Comparison of ENCODE assay signal across 8 cellular contexts in genomic region chr17:732788-733720, GRCh38. TPM values are rescaled to one million over a fixed set of nuclear protein-coding genes. Genes with fewer than 3 reads are reported as not detected.
A peak's percentile ranks its signal among the peaks of the same experiment; 100 is the strongest.
DNase-seq lines count a peak whose midpoint lies in the region; FAIRE-seq and TF ChIP-seq lines count a peak whose summit lies in the region.

No MANE protein-coding gene starts in this region.

- dilution Hi-C loops in endothelial cell of umbilical vein (cut with MboI; ENCODE audit: extremely low pct_ligation_motif_present, low sequenced_read_pairs), result no loop called here

- POLR2A ChIA-PET in endothelial cell of umbilical vein (lab: Charles Lee), result interaction anchor here (0.6 kb wide), 1 partner anchor 26 kb away, joined by 4 read pairs; no protein-coding TSS in a partner anchor

- peak overlapping the region; percentile 82 for H2AFZ ChIP-seq in endothelial cell of umbilical vein (ENCODE audit: low read depth, low read length)

- TF ChIP-seq CTCF in AG09309 (IDR thresholded peaks at IDR 0.05; ENCODE audit: control insufficient read depth, insufficient read depth, low read depth, low read length, missing control alignments) (no peak), endothelial cell of umbilical vein (IDR thresholded peaks at IDR 0.05; ENCODE audit: extremely low read depth in 1 of 2, insufficient read depth in 1 of 2, low read depth in 1 of 2, low read length in 2 of 2) (no peak), suprapubic skin (IDR thresholded peaks at IDR 0.05) (no peak)

- no TSS peak for BruUV-seq in endothelial cell of umbilical vein (replicated peaks; lab: Mats Ljungman, UMichigan)

- H3K36me3 ChIP-seq in HUES6 (ENCODE audit: control insufficient read depth, insufficient read depth, low read length) (peaks cover 30% of the 10 kb centered on the region), endothelial cell of umbilical vein (ENCODE audit: control insufficient read depth in 2 of 2, extremely low read depth in 1 of 2, insufficient read depth in 2 of 2, low read length in 2 of 2) (peaks cover 0 to 3% of the 10 kb centered on the region in 2 experiments), suprapubic skin (no peaks in the 10 kb centered on the region)

- CTCF ChIA-PET in endothelial cell of umbilical vein (lab: Charles Lee), result interaction anchor here (0.6 to 1.7 kb wide), 6 partner anchors 12 to 323 kb away, joined by 3 to 8 read pairs (median 4); partner anchors contain the start of gene NXN

- no peaks in the 10 kb centered on the region for H3K9me3 ChIP-seq in HUES6 (ENCODE audit: control insufficient read depth, insufficient read depth, low read depth, low read length)
- H3K9me3 ChIP-seq in endothelial cell of umbilical vein (replicated peaks; ENCODE audit: control insufficient read depth, insufficient read depth, low read length), result no peaks in the 10 kb centered on the region
- H3K9me3 ChIP-seq in suprapubic skin, result no peaks in the 10 kb centered on the region

- peaks cover 35% of the 10 kb centered on the region for H3K79me2 ChIP-seq in endothelial cell of umbilical vein (ENCODE audit: control insufficient read depth, insufficient read depth, low read length)

- H3K4me3 ChIP-seq in AG09309 (ENCODE audit: control insufficient read depth, low read depth, low read length) (peak overlapping the region; percentile 87), HUES6 (ENCODE audit: low read depth, low read length) (peak overlapping the region; percentile 79), endothelial cell of umbilical vein (replicated peaks in 1 of 3; ENCODE audit: insufficient read depth in 1 of 3, low read depth in 1 of 3, low read length in 3 of 3) (peak overlapping the region; percentile 87 to 98 (median 91)), suprapubic skin (peak overlapping the region; percentile 82)

- H3K27me3 ChIP-seq in HUES6 (ENCODE audit: control insufficient read depth, insufficient read depth, low read length) (peaks cover 14% of the 10 kb centered on the region; the same call in 1 of the 2 replicates), endothelial cell of umbilical vein (ENCODE audit: control insufficient read depth in 2 of 2, insufficient read depth in 2 of 2, low read length in 2 of 2) (no peaks in the 10 kb centered on the region), suprapubic skin (no peaks in the 10 kb centered on the region)

- FAIRE-seq in GM19239 (lab: Jason Lieb, UNC) (peak; percentile 78), endothelial cell of umbilical vein (lab: Jason Lieb, UNC) (no peak)

- no peaks in the 10 kb centered on the region for H3K9me1 ChIP-seq in endothelial cell of umbilical vein (replicated peaks; ENCODE audit: control insufficient read depth, extremely low read depth, insufficient read depth, low read length)

- intact Hi-C loops in endothelial cell of umbilical vein (cut with micrococcal nuclease), result loop anchor here (1.0 kb wide), 1 partner anchor 19 kb away; the partner anchor contains the start of gene GEMIN4

- H3K9ac ChIP-seq in HUES6 (ENCODE audit: low read length) (peak overlapping the region; percentile 79), endothelial cell of umbilical vein (replicated peaks; ENCODE audit: extremely low read depth, insufficient read depth, low read length) (peak overlapping the region; percentile 76)

- H4K20me1 ChIP-seq in endothelial cell of umbilical vein (replicated peaks; ENCODE audit: control insufficient read depth, extremely low read depth, insufficient read depth, low read length), result no peaks in the 10 kb centered on the region

- 23% methylated on average over 16 of the region's 72 CpGs for WGBS in suprapubic skin

- H3K27ac ChIP-seq in HUES6 (ENCODE audit: low read depth, low read length) (peak overlapping the region; percentile 58; the same call in 1 of the 2 replicates), endothelial cell of umbilical vein (ENCODE audit: insufficient read depth, low read depth, low read length) (peak overlapping the region; percentile 59), suprapubic skin (peak overlapping the region; percentile 92)

- peak overlapping the region; percentile 98 for H3K4me2 ChIP-seq in endothelial cell of umbilical vein (ENCODE audit: insufficient read depth, low read length)

- TF ChIP-seq POLR2A in endothelial cell of umbilical vein (IDR thresholded peaks at IDR 0.05; ENCODE audit: low read depth, low read length) (no peak), suprapubic skin (IDR thresholded peaks at IDR 0.05) (no peak)

- DNase-seq in AG09309 (ENCODE audit: low read depth) (no peak), GM19239 (ENCODE audit: insufficient read length, low spot score) (peak; percentile 37), endothelial cell of umbilical vein (ENCODE audit: low read depth, low spot score) (peak; percentile 57), mucosa of gallbladder (ENCODE audit: low spot score) (peak; percentile 49), suprapubic skin (ENCODE audit: low spot score in 2 of 2) (peak in 1 of 2 donors; percentile 71), NCI-H1105 (lab: John Stamatoyannopoulos, UW) (no peak)
- DNase-seq in activated CD4-positive, alpha-beta T cell treated with anti-CD3 and anti-CD28 coated beads for 48 hours, result peak; percentile 72

- TF ChIP-seq EP300 in suprapubic skin (IDR thresholded peaks at IDR 0.05), result no peak

- H3K4me1 ChIP-seq in HUES6 (ENCODE audit: control insufficient read depth, insufficient read depth, low read length), result peaks cover 12% of the 10 kb centered on the region
- H3K4me1 ChIP-seq in endothelial cell of umbilical vein (ENCODE audit: control insufficient read depth, extremely low read depth, insufficient read depth, low read length), result peaks cover 15% of the 10 kb centered on the region
- peaks cover 49% of the 10 kb centered on the region for H3K4me1 ChIP-seq in suprapubic skin

TF ChIP-seq in endothelial cell of umbilical vein, 7 proteins besides CTCF, POLR2A, EP300 and RAD21:
- TF ChIP-seq GATA2 (IDR thresholded peaks at IDR 0.05; ENCODE audit: insufficient read depth, insufficient read length, low read depth, low read length), result no peak
- peak; percentile 37 for TF ChIP-seq POLR2AphosphoS5 (IDR thresholded peaks at IDR 0.05; ENCODE audit: insufficient read depth, low read depth, low read length)

RNA-seq across cellular contexts. Expression of gene TLCD3A, which starts 0.7 kb away (rescaled TPM):
- 29.8 and 36.6 TPM in 2 replicates for total RNA-seq in endothelial cell of umbilical vein
- 54.1 and 65.5 TPM in 2 replicates for polyA plus RNA-seq in endothelial cell of umbilical vein
- polyA plus RNA-seq in endothelial cell of umbilical vein (2011; cell fraction: cytosol; rRNA removed), result 37.9 and 41.5 TPM in 2 replicates
- polyA plus RNA-seq in endothelial cell of umbilical vein (2011; cell fraction: nucleus; rRNA removed), result 22.2 and 22.6 TPM in 2 replicates
- polyA plus RNA-seq in endothelial cell of umbilical vein (2012), result 31.8 and 34.3 TPM in 2 replicates
- polyA minus RNA-seq in endothelial cell of umbilical vein, result 51.1 and 65.3 TPM in 2 replicates
- 26.2 TPM for polyA minus RNA-seq in endothelial cell of umbilical vein (2011; cell fraction: cytosol; rRNA and poly(A)+ RNA removed)
- 9.3 and 9.6 TPM in 2 replicates for polyA minus RNA-seq in endothelial cell of umbilical vein (2011; cell fraction: nucleus; rRNA and poly(A)+ RNA removed)
- 30.2 TPM for total RNA-seq in mucosa of gallbladder
- 100 to 1,000 TPM in 1 of 4 donors, 10 to 100 TPM in 3; 47.8 to 120 (median 79.4) TPM for total RNA-seq in suprapubic skin

RNA-seq across cellular contexts. Expression of gene VPS53, which starts 18.4 kb away (rescaled TPM):
- 77.1 and 91.2 TPM in 2 replicates for total RNA-seq in endothelial cell of umbilical vein
- polyA plus RNA-seq in endothelial cell of umbilical vein, result 16.0 and 17.9 TPM in 2 replicates
- polyA plus RNA-seq in endothelial cell of umbilical vein (2011; cell fraction: cytosol; rRNA removed), result 17.0 and 19.1 TPM in 2 replicates
- polyA plus RNA-seq in endothelial cell of umbilical vein (2011; cell fraction: nucleus; rRNA removed), result 33.4 and 38.1 TPM in 2 replicates
- polyA plus RNA-seq in endothelial cell of umbilical vein (2012), result 35.7 and 44.5 TPM in 2 replicates
- polyA minus RNA-seq in endothelial cell of umbilical vein, result 118 and 175 TPM in 2 replicates
- polyA minus RNA-seq in endothelial cell of umbilical vein (2011; cell fraction: cytosol; rRNA and poly(A)+ RNA removed), result 33.6 TPM
- 57.5 and 74.1 TPM in 2 replicates for polyA minus RNA-seq in endothelial cell of umbilical vein (2011; cell fraction: nucleus; rRNA and poly(A)+ RNA removed)
- total RNA-seq in mucosa of gallbladder, result 73.1 TPM
- 10 to 100 TPM; 26.1 to 81.2 (median 36.8) TPM for total RNA-seq in suprapubic skin

RNA-seq across cellular contexts. Expression of gene GEMIN4, which starts 19.0 kb away (rescaled TPM):
- total RNA-seq in endothelial cell of umbilical vein, result 29.1 and 29.9 TPM in 2 replicates
- 23.5 and 24.1 TPM in 2 replicates for polyA plus RNA-seq in endothelial cell of umbilical vein
- 18.3 and 21.2 TPM in 2 replicates for polyA plus RNA-seq in endothelial cell of umbilical vein (2011; cell fraction: cytosol; rRNA removed)
- 40.6 and 48.3 TPM in 2 replicates for polyA plus RNA-seq in endothelial cell of umbilical vein (2011; cell fraction: nucleus; rRNA removed)
- 18.0 and 20.9 TPM in 2 replicates for polyA plus RNA-seq in endothelial cell of umbilical vein (2012)
- 22.0 and 31.9 TPM in 2 replicates for polyA minus RNA-seq in endothelial cell of umbilical vein
- polyA minus RNA-seq in endothelial cell of umbilical vein (2011; cell fraction: cytosol; rRNA and poly(A)+ RNA removed), result 26.8 TPM
- polyA minus RNA-seq in endothelial cell of umbilical vein (2011; cell fraction: nucleus; rRNA and poly(A)+ RNA removed), result 13.8 and 18.1 TPM in 2 replicates
- total RNA-seq in mucosa of gallbladder, result 25.1 TPM
- total RNA-seq in suprapubic skin, result 10 to 100 TPM; 37.2 to 56.4 (median 48.7) TPM

RNA-seq across cellular contexts. Expression of gene GLOD4, which starts 49.0 kb away (rescaled TPM):
- total RNA-seq in endothelial cell of umbilical vein, result 81.8 and 84.2 TPM in 2 replicates
- polyA plus RNA-seq in endothelial cell of umbilical vein, result 26.6 and 41.3 TPM in 2 replicates
- 43.0 and 48.3 TPM in 2 replicates for polyA plus RNA-seq in endothelial cell of umbilical vein (2011; cell fraction: cytosol; rRNA removed)
- 43.0 and 73.1 TPM in 2 replicates for polyA plus RNA-seq in endothelial cell of umbilical vein (2011; cell fraction: nucleus; rRNA removed)
- 84.5 and 86.2 TPM in 2 replicates for polyA plus RNA-seq in endothelial cell of umbilical vein (2012)
- polyA minus RNA-seq in endothelial cell of umbilical vein, result 25.9 and 32.4 TPM in 2 replicates
- 16.0 TPM for polyA minus RNA-seq in endothelial cell of umbilical vein (2011; cell fraction: cytosol; rRNA and poly(A)+ RNA removed)
- 12.4 and 17.6 TPM in 2 replicates for polyA minus RNA-seq in endothelial cell of umbilical vein (2011; cell fraction: nucleus; rRNA and poly(A)+ RNA removed)
- total RNA-seq in mucosa of gallbladder, result 59.4 TPM
- 100 to 1,000 TPM in 1 of 4 donors, 10 to 100 TPM in 3; 58.9 to 102 (median 72.1) TPM for total RNA-seq in suprapubic skin

RNA-seq across cellular contexts. Expression of gene MRM3, which starts 49.1 kb away (rescaled TPM):
- total RNA-seq in endothelial cell of umbilical vein, result 19.0 and 19.2 TPM in 2 replicates
- polyA plus RNA-seq in endothelial cell of umbilical vein, result 12.5 and 17.1 TPM in 2 replicates
- 16.7 and 19.1 TPM in 2 replicates for polyA plus RNA-seq in endothelial cell of umbilical vein (2011; cell fraction: cytosol; rRNA removed)
- 14.6 and 17.8 TPM in 2 replicates for polyA plus RNA-seq in endothelial cell of umbilical vein (2011; cell fraction: nucleus; rRNA removed)
- polyA plus RNA-seq in endothelial cell of umbilical vein (2012), result 20.7 and 26.2 TPM in 2 replicates
- 11.8 and 15.9 TPM in 2 replicates for polyA minus RNA-seq in endothelial cell of umbilical vein
- polyA minus RNA-seq in endothelial cell of umbilical vein (2011; cell fraction: cytosol; rRNA and poly(A)+ RNA removed), result 14.1 TPM
- 12.6 and 25.1 TPM in 2 replicates for polyA minus RNA-seq in endothelial cell of umbilical vein (2011; cell fraction: nucleus; rRNA and poly(A)+ RNA removed)
- 13.4 TPM for total RNA-seq in mucosa of gallbladder
- 10 to 100 TPM; 27.3 to 42.6 (median 31.0) TPM for total RNA-seq in suprapubic skin

Comparison
In these comparisons a context has a peak if more than half of its experiments do, and no peak if none do; other contexts are left out.
1. DNase-seq: peak in GM19239 (single experiment), activated CD4-positive, alpha-beta T cell treated with anti-CD3 and anti-CD28 coated beads for 48 hours (single experiment), endothelial cell of umbilical vein (single experiment) and mucosa of gallbladder (single experiment); none in AG09309 (single experiment) and NCI-H1105 (single experiment).
2. Peak in every context shown above with its lines, with median percentiles within 50 percentile points of each other: H3K4me3 ChIP-seq and H3K27ac ChIP-seq.